In genomic region chr6:108896111-108896661, GRCh38 we compare ENCODE assay signal across 8 cellular contexts. TPM values are rescaled to one million over a fixed set of nuclear protein-coding genes. Genes with fewer than 3 reads are reported as not detected.
DNase-seq lines count a peak whose midpoint lies in the region; ATAC-seq, FAIRE-seq and TF ChIP-seq lines count a peak whose summit lies in the region.

No MANE protein-coding gene starts in this region.

- H3K27ac ChIP-seq in kidney (ENCODE audit: low read depth in 2 of 2, low read length in 2 of 2): no peak overlapping the region

- H3K27me3 Mint-ChIP-seq in activated naive CD8-positive, alpha-beta T cell treated with anti-CD3 and anti-CD28 coated beads, Interleukin-2, amount 10 ng/mL, durations not matched to agents 7 days and 5 days: no peaks in the 10 kb centered on the region

- H3K4me1 ChIP-seq in kidney (ENCODE audit: control insufficient read depth in 1 of 2, insufficient read depth in 1 of 2, low read depth in 1 of 2, low read length in 2 of 2): no peaks in the 10 kb centered on the region

- peak; percentile 64 for ATAC-seq in HG03378 (IDR thresholded peaks at IDR 0.05; ENCODE audit: unreplicated experiment)
- ATAC-seq in activated naive CD8-positive, alpha-beta T cell treated with anti-CD3 and anti-CD28 coated beads, Interleukin-2, amount 10 ng/mL, durations not matched to agents 7 days and 5 days (ENCODE audit: low read depth): peak; percentile 70
- no peak for ATAC-seq in HG03457 (IDR thresholded peaks at IDR 0.05; ENCODE audit: unreplicated experiment)

- H3K36me3 Mint-ChIP-seq in activated naive CD8-positive, alpha-beta T cell treated with anti-CD3 and anti-CD28 coated beads, Interleukin-2, amount 10 ng/mL, durations not matched to agents 7 days and 5 days: peaks cover 12% of the 10 kb centered on the region

- H3K36me3 ChIP-seq in kidney (ENCODE audit: control insufficient read depth in 1 of 2, insufficient read depth in 2 of 2, low read length in 2 of 2): no peaks in the 10 kb centered on the region

- peak overlapping the region; percentile 77 for H3K4me3 Mint-ChIP-seq in activated naive CD8-positive, alpha-beta T cell treated with anti-CD3 and anti-CD28 coated beads, Interleukin-2, amount 10 ng/mL, durations not matched to agents 7 days and 5 days

- FAIRE-seq in kidney (lab: Jason Lieb, UNC) (peak; percentile 90), urothelium cell line (lab: Jason Lieb, UNC) (no peak)

- H3K4me3 ChIP-seq in kidney (ENCODE audit: low read length in 2 of 2): no peak overlapping the region

- no peaks in the 10 kb centered on the region for H3K9me3 ChIP-seq in kidney (ENCODE audit: control insufficient read depth in 1 of 2, low read length in 2 of 2)

- peak; percentile 72 for DNase-seq in AG20443 (ENCODE audit: low spot score)
- DNase-seq in activated naive CD8-positive, alpha-beta T cell treated with anti-CD3 and anti-CD28 coated beads, Interleukin-2, amount 10 ng/mL, durations not matched to agents 7 days and 5 days: no peak
- no peak for DNase-seq in kidney
- DNase-seq in occipital lobe (lab: John Stamatoyannopoulos, UW): no peak
- no peak for DNase-seq in hippocampal formation (lab: John Stamatoyannopoulos, UW)
- no peak for DNase-seq in urothelium cell line (ENCODE audit: low spot score)

- H3K9me3 Mint-ChIP-seq in activated naive CD8-positive, alpha-beta T cell treated with anti-CD3 and anti-CD28 coated beads, Interleukin-2, amount 10 ng/mL, durations not matched to agents 7 days and 5 days: no peaks in the 10 kb centered on the region

- POLR2A ChIA-PET in activated naive CD8-positive, alpha-beta T cell treated with anti-CD3 and anti-CD28 coated beads, Interleukin-2, amount 10 ng/mL, durations not matched to agents 7 days and 5 days (lab: Charles Lee): interaction anchor here (0.8 to 1.0 kb wide), 2 partner anchors 13 to 21 kb away, joined by 3 read pairs; no protein-coding TSS in a partner anchor

- peak overlapping the region; percentile 92 for H3K27ac Mint-ChIP-seq in activated naive CD8-positive, alpha-beta T cell treated with anti-CD3 and anti-CD28 coated beads, Interleukin-2, amount 10 ng/mL, durations not matched to agents 7 days and 5 days

- H3K4me1 Mint-ChIP-seq in activated naive CD8-positive, alpha-beta T cell treated with anti-CD3 and anti-CD28 coated beads, Interleukin-2, amount 10 ng/mL, durations not matched to agents 7 days and 5 days: peaks cover 34% of the 10 kb centered on the region

- TF ChIP-seq CTCF in kidney (IDR thresholded peaks at IDR 0.05; ENCODE audit: borderline replicate concordance, extremely low read depth, insufficient read depth): no peak

- intact Hi-C loops in kidney (cut with DNase I): no loop called here

- no peak overlapping the region for H3K9ac ChIP-seq in kidney (ENCODE audit: low read length in 2 of 2)

RNA-seq across cellular contexts. Expression of gene ARMC2, which starts 48.0 kb away (rescaled TPM):
- 10 to 100 TPM; 12.2 to 15.3 TPM for total RNA-seq in activated naive CD8-positive, alpha-beta T cell treated with anti-CD3 and anti-CD28 coated beads, Interleukin-2, amount 10 ng/mL, durations not matched to agents 7 days and 5 days
- total RNA-seq in kidney (12.7 TPM), occipital lobe (15.3 TPM)
- 1.9 TPM for polyA plus RNA-seq in kidney (ENCODE audit: insufficient read depth, low read depth, low replicate concordance)
